ENCODE assay signal across 13 cellular contexts in genomic region chr13:61339054-61339621, GRCh38.
"Had no signal": no experiment of that assay in that cellular context is flagged by ENCODE, and none has a peak within 500 bp of the region (broad histone marks: within the 10 kb centered on the region; RNA-seq: fewer than 3 reads in every experiment).

No MANE protein-coding gene starts in this region.

- H3K27ac ChIP-seq: esophagus muscularis mucosa, heart left ventricle, WERI-Rb-1 had no signal

- H3K4me1 Mint-ChIP-seq: brain; central memory CD8-positive, alpha-beta T cell; T-cell had no signal

- H3K4me1 ChIP-seq: esophagus muscularis mucosa, heart left ventricle had no signal

- H3K27ac Mint-ChIP-seq: brain, T-cell, type B pancreatic cell had no signal

- H3K27me3 ChIP-seq: esophagus muscularis mucosa, heart left ventricle had no signal

- H3K4me3 ChIP-seq: heart left ventricle had no signal

- H3K4me3 Mint-ChIP-seq: brain; central memory CD8-positive, alpha-beta T cell; T-cell; type B pancreatic cell had no signal

- H3K9me3 ChIP-seq: esophagus muscularis mucosa had no signal

- H3K9me3 Mint-ChIP-seq: brain; central memory CD8-positive, alpha-beta T cell; type B pancreatic cell had no signal

- DNase-seq: activated CD4-positive, alpha-beta T cell treated with anti-CD3 and anti-CD28 coated beads for 4 hours; activated naive CD4-positive, alpha-beta T cell treated with anti-CD3 and anti-CD28 coated beads, Interleukin-2, amount 50 U/mL, for 16 hours; dermis blood vessel endothelial cell; stimulated activated CD4-positive, alpha-beta T cell treated with anti-CD3 and anti-CD28 coated beads, Interleukin-12 subunit alpha, Interleukin-12 subunit beta, amount 100 ng/mL, for 4 hours; stimulated activated naive CD4-positive, alpha-beta T cell; substantia nigra; T-cell; WERI-Rb-1 had no signal

- H3K36me3 Mint-ChIP-seq: brain, T-cell, type B pancreatic cell had no signal

- H3K27me3 Mint-ChIP-seq: brain; central memory CD8-positive, alpha-beta T cell; T-cell; type B pancreatic cell had no signal
